ENCODE assay signal across 8 cellular contexts in the genomic region with DNA sequence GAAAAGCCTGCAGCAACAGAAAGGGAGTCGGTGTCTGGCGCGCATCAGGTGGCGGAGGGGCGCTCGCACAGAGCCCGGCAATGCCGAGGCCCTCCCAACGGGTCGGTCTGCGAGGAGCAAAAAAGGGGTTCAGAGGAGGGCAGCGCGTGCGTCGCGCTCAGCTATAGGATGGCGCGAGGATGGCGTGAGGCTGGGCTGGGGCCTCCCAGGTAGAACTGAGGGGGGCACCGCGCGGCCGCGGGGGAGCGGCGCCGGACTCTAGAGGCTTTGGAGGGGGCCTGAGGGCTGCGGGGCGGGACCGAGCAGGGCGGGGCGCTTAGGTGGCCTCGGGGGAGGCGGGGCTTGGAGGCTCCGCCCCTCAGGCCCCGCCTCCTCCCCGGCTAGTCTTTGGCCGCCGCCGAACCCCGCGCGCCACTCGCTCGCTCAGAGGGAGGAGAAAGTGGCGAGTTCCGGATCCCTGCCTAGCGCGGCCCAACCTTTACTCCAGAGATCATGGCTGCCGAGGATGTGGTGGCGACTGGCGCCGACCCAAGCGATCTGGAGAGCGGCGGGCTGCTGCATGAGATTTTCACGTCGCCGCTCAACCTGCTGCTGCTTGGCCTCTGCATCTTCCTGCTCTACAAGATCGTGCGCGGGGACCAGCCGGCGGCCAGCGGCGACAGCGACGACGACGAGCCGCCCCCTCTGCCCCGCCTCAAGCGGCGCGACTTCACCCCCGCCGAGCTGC. TPM values are rescaled to one million over a fixed set of nuclear protein-coding genes. Genes with fewer than 3 reads are reported as not detected.
DNase-seq lines count a peak whose midpoint lies in the region; ATAC-seq, FAIRE-seq and TF ChIP-seq lines count a peak whose summit lies in the region.

A gene (plus strand): TSS at position 414 of the 727 bp plus-strand sequence. CDS start 79 bp downstream, at position 493.

- peak within 1 kb of the TSS; percentile 77 for H3K9ac ChIP-seq in keratinocyte (ENCODE audit: control insufficient read depth, extremely low read depth, insufficient read depth, low read length)

- no peaks in the 10 kb centered on the region for H3K9me1 ChIP-seq in keratinocyte (ENCODE audit: control insufficient read depth, extremely low read depth, insufficient read depth, low read length)

- H3K4me2 ChIP-seq in keratinocyte (ENCODE audit: control insufficient read depth, extremely low read depth, insufficient read depth, low read depth, low read length) = peak within 1 kb of the TSS; percentile 67

- H3K4me1 ChIP-seq in ACC112 (ENCODE audit: control insufficient read depth, insufficient read depth, low read length, unreplicated experiment) (peaks cover 19% of the 10 kb centered on the region), keratinocyte (ENCODE audit: control insufficient read depth, extremely low read depth, insufficient read depth, low read length) (peaks cover 3% of the 10 kb centered on the region)

- H3K27me3 ChIP-seq in ACC112 (ENCODE audit: insufficient read depth, low read length) (no peaks in the 10 kb centered on the region), keratinocyte (ENCODE audit: control insufficient read depth, extremely low read depth, insufficient read depth, low read length) (no peaks in the 10 kb centered on the region)

- H3K27ac ChIP-seq in ACC112 (ENCODE audit: low read depth, low read length) (peak within 1 kb of the TSS; percentile 32; the same call in 1 of the 2 replicates), keratinocyte (ENCODE audit: control insufficient read depth, insufficient read depth, low read length) (peak within 1 kb of the TSS; percentile 52)

- H2AFZ ChIP-seq in ACC112 (ENCODE audit: low read length, unreplicated experiment) (peak within 1 kb of the TSS; percentile 83), keratinocyte (ENCODE audit: control insufficient read depth, low read length) (peak within 1 kb of the TSS; percentile 66)

- H3K4me3 ChIP-seq in ACC112 (ENCODE audit: low read depth, low read length) (peak within 1 kb of the TSS; percentile 98), keratinocyte (ENCODE audit: control insufficient read depth in 2 of 3, extremely low read depth in 1 of 3, insufficient read depth in 2 of 3, low read depth in 1 of 3, low read length in 3 of 3) (peak within 1 kb of the TSS; percentile 54 to 74 (median 71))

- no peak for FAIRE-seq in keratinocyte (lab: Jason Lieb, UNC)

- H3K9me3 ChIP-seq in keratinocyte (ENCODE audit: control insufficient read depth, low read depth, low read length) = no peaks in the 10 kb centered on the region

- no peak for TF ChIP-seq CTCF in keratinocyte (optimal IDR thresholded peaks at IDR 0.05 in 1 of 3, IDR thresholded peaks at IDR 0.05 in 1 of 3, conservative IDR thresholded peaks at IDR 0.05 in 1 of 3; ENCODE audit: extremely low read depth in 1 of 3, insufficient read depth in 2 of 3, low read length in 3 of 3)

- DNase-seq in NCI-H2227 (lab: John Stamatoyannopoulos, UW; ENCODE audit: unreplicated experiment) (peak; percentile 94), cerebellar cortex (ENCODE audit: low spot score) (peak; percentile 80), keratinocyte (ENCODE audit: low read depth, low spot score) (peak; percentile 23)
- DNase-seq in stimulated activated CD4-positive, alpha-beta T cell treated with anti-CD3 and anti-CD28 coated beads, Interleukin-15, amount 100 ng/mL, for 1 hour (ENCODE audit: low read depth in 1 of 2, low spot score in 1 of 2) = peak; percentile 57 to 58

- no peaks in the 10 kb centered on the region for H4K20me1 ChIP-seq in keratinocyte (ENCODE audit: control insufficient read depth, extremely low read depth, insufficient read depth, low read length)

- no peaks in the 10 kb centered on the region for H3K36me3 ChIP-seq in ACC112 (ENCODE audit: insufficient read depth, low read length)
- H3K36me3 ChIP-seq in keratinocyte (ENCODE audit: control insufficient read depth in 2 of 2, extremely low read depth in 1 of 2, insufficient read depth in 2 of 2, low read length in 2 of 2) = no peaks in the 10 kb centered on the region

- ATAC-seq in GM18858 (IDR thresholded peaks at IDR 0.05; ENCODE audit: unreplicated experiment) (peak; percentile 80), HG03066 (IDR thresholded peaks at IDR 0.05; ENCODE audit: low read depth, unreplicated experiment) (peak; percentile 85)
- ATAC-seq in activated CD4-positive, CD25-positive, alpha-beta regulatory T cell treated with anti-CD3 and anti-CD28 coated beads, Interleukin-2, amount 50 U/mL, for 24 hours = peak; percentile 91 to 93

- dilution Hi-C loops in keratinocyte (cut with MboI; ENCODE audit: extremely low pct_ligation_motif_present, low sequenced_read_pairs) = no loop called here

- H3K79me2 ChIP-seq in ACC112 (ENCODE audit: control insufficient read depth, insufficient read depth, low read length, unreplicated experiment) = peaks cover 40% of the 10 kb centered on the region
- H3K79me2 ChIP-seq in keratinocyte (ENCODE audit: control insufficient read depth, insufficient read depth, low read length) = peaks cover 28% of the 10 kb centered on the region

RNA-seq across cellular contexts. Expression of the gene that starts here (rescaled TPM):
- 42.7 to 74.3 TPM (median 54.2 TPM) in 3 replicates for polyA plus RNA-seq in keratinocyte
- 17.0 TPM for polyA plus RNA-seq in keratinocyte (2011; ENCODE audit: low read depth)
- 36.6 and 66.1 TPM in 2 replicates for polyA plus RNA-seq in keratinocyte (2011; cell fraction: cytosol; rRNA removed)
- 52.7 and 66.1 TPM in 2 replicates for polyA plus RNA-seq in keratinocyte (2011; cell fraction: nucleus; rRNA removed)
- polyA plus RNA-seq in keratinocyte (2012; ENCODE audit: low replicate concordance) = 51.0 and 61.6 TPM in 2 replicates
- polyA minus RNA-seq in keratinocyte = 14.6 to 35.3 TPM (median 18.2 TPM) in 3 replicates
- polyA minus RNA-seq in keratinocyte (2011; cell fraction: cytosol; rRNA and poly(A)+ RNA removed) = 55.2 TPM
- polyA minus RNA-seq in keratinocyte (2011; cell fraction: nucleus; rRNA and poly(A)+ RNA removed) = 20.4 and 26.9 TPM in 2 replicates

Comparison
In these comparisons a context has a peak if more than half of its experiments do, and no peak if none do; other contexts are left out.
1. Peak in every context shown above with its lines: DNase-seq, ATAC-seq, H3K4me3 ChIP-seq and H3K27ac ChIP-seq.
2. DNase-seq: peak in every context shown above with its lines; median percentile 94 in NCI-H2227; 80 in cerebellar cortex; 58 in stimulated activated CD4-positive, alpha-beta T cell treated with anti-CD3 and anti-CD28 coated beads, Interleukin-15, amount 100 ng/mL, for 1 hour; 23 in keratinocyte.